9 cellular contexts compared by ENCODE assay signal in genomic region chr7:151756076-151756731, GRCh38.
DNase-seq lines count a peak whose midpoint lies in the region; TF ChIP-seq lines count a peak whose summit lies in the region.
"Had no signal": no experiment of that assay in that cellular context is flagged by ENCODE, and none has a peak within 500 bp of the region (broad histone marks: within the 10 kb centered on the region; RNA-seq: fewer than 3 reads in every experiment).

No MANE protein-coding gene starts in this region.

- no peaks in the 10 kb centered on the region for H3K27me3 Mint-ChIP-seq in activated CD4-positive, alpha-beta memory T cell treated with anti-CD3 and anti-CD28 coated beads, Interleukin-2, amount 10 ng/mL, durations not matched to agents 7 days and 5 days
- H3K27me3 Mint-ChIP-seq: naive B cell had no signal

- intact Hi-C loops in esophagus muscularis mucosa (cut with DNase I): loop anchor here (5.0 to 10.0 kb wide), 5 partner anchors 129 to 389 kb away; no protein-coding TSS in a partner anchor

- no peak for TF ChIP-seq CTCF in HL-60 (IDR thresholded peaks at IDR 0.05; ENCODE audit: insufficient read depth, low read length)
- TF ChIP-seq CTCF in esophagus muscularis mucosa (IDR thresholded peaks at IDR 0.05): no peak

- H3K27ac ChIP-seq in HL-60 (replicated peaks): peak overlapping the region; percentile 66
- H3K27ac ChIP-seq in esophagus muscularis mucosa (replicated peaks in 1 of 4): peak overlapping the region; percentile 84 to 93 (median 87)

- peak; percentile 75 to 83 for DNase-seq in HL-60 (ENCODE audit: low read depth in 1 of 2, low spot score in 1 of 2)
- DNase-seq in activated CD4-positive, alpha-beta memory T cell treated with anti-CD3 and anti-CD28 coated beads, Interleukin-2, amount 10 ng/mL, durations not matched to agents 7 days and 5 days: peak; percentile 69
- DNase-seq in esophagus muscularis mucosa (ENCODE audit: extremely low spot score): no peak
- DNase-seq in stimulated activated CD4-positive, alpha-beta T cell treated with anti-CD3 and anti-CD28 coated beads, TNF-alpha, amount 100 ng/mL, for 48 hours (ENCODE audit: low read depth in 3 of 3): peak; percentile 26 to 51 (median 51)
- DNase-seq in retina: no peak
- no peak for DNase-seq in NCI-H2196 (lab: John Stamatoyannopoulos, UW; ENCODE audit: unreplicated experiment)
- no peak for DNase-seq in superior temporal gyrus (ENCODE audit: extremely low spot score)
- DNase-seq in HT-29 (ENCODE audit: low spot score): no peak
- DNase-seq: naive B cell had no signal

- H3K27me3 ChIP-seq in HL-60 (ENCODE audit: insufficient read depth, poor library complexity, severe bottlenecking): no peaks in the 10 kb centered on the region
- H3K27me3 ChIP-seq in esophagus muscularis mucosa: no peaks in the 10 kb centered on the region

- CTCF ChIA-PET in activated CD4-positive, alpha-beta memory T cell treated with anti-CD3 and anti-CD28 coated beads, Interleukin-2, amount 10 ng/mL, durations not matched to agents 7 days and 5 days (lab: Charles Lee): interaction anchor here (1.0 to 2.1 kb wide), 3 partner anchors 10 to 130 kb away, joined by 4 to 8 read pairs (median 5); no protein-coding TSS in a partner anchor

- H3K4me1 ChIP-seq in esophagus muscularis mucosa: peaks cover 51 to 63% (median 62%) of the 10 kb centered on the region in 4 donors

- peak overlapping the region; percentile 36 for H3K27ac Mint-ChIP-seq in activated CD4-positive, alpha-beta memory T cell treated with anti-CD3 and anti-CD28 coated beads, Interleukin-2, amount 10 ng/mL, durations not matched to agents 7 days and 5 days

- H3K4me1 Mint-ChIP-seq in activated CD4-positive, alpha-beta memory T cell treated with anti-CD3 and anti-CD28 coated beads, Interleukin-2, amount 10 ng/mL, durations not matched to agents 7 days and 5 days: peaks cover 21% of the 10 kb centered on the region

- H3K9me3 ChIP-seq in esophagus muscularis mucosa: no peaks in the 10 kb centered on the region

- H3K9me3 Mint-ChIP-seq in activated CD4-positive, alpha-beta memory T cell treated with anti-CD3 and anti-CD28 coated beads, Interleukin-2, amount 10 ng/mL, durations not matched to agents 7 days and 5 days: no peaks in the 10 kb centered on the region

- peak overlapping the region; percentile 28 for H3K4me3 Mint-ChIP-seq in activated CD4-positive, alpha-beta memory T cell treated with anti-CD3 and anti-CD28 coated beads, Interleukin-2, amount 10 ng/mL, durations not matched to agents 7 days and 5 days
- H3K4me3 Mint-ChIP-seq: naive B cell had no signal

- H3K36me3 Mint-ChIP-seq in activated CD4-positive, alpha-beta memory T cell treated with anti-CD3 and anti-CD28 coated beads, Interleukin-2, amount 10 ng/mL, durations not matched to agents 7 days and 5 days (ENCODE audit: low read depth): no peaks in the 10 kb centered on the region

- 79% methylated on average over 19 of the region's 19 CpGs for WGBS in esophagus muscularis mucosa

- TF ChIP-seq POLR2A in esophagus muscularis mucosa (IDR thresholded peaks at IDR 0.05; ENCODE audit: low read depth): no peak

- POLR2A ChIA-PET in activated CD4-positive, alpha-beta memory T cell treated with anti-CD3 and anti-CD28 coated beads, Interleukin-2, amount 10 ng/mL, durations not matched to agents 7 days and 5 days (lab: Charles Lee): interaction anchor here (3.7 kb wide), 1 partner anchor 124 kb away, joined by 15 read pairs; no protein-coding TSS in a partner anchor

- no peak overlapping the region for H3K4me3 ChIP-seq in HL-60 (replicated peaks; ENCODE audit: insufficient read depth, low read length)
- no peak overlapping the region for H3K4me3 ChIP-seq in esophagus muscularis mucosa

- no peaks in the 10 kb centered on the region for H3K36me3 ChIP-seq in esophagus muscularis mucosa

- no peak for TF ChIP-seq EP300 in esophagus muscularis mucosa (IDR thresholded peaks at IDR 0.05)

Comparison
In these comparisons a context has a peak if more than half of its experiments do, and no peak if none do; other contexts are left out.
1. DNase-seq: peak in HL-60 (2 of 2), activated CD4-positive, alpha-beta memory T cell treated with anti-CD3 and anti-CD28 coated beads, Interleukin-2, amount 10 ng/mL, durations not matched to agents 7 days and 5 days (single experiment) and stimulated activated CD4-positive, alpha-beta T cell treated with anti-CD3 and anti-CD28 coated beads, TNF-alpha, amount 100 ng/mL, for 48 hours (3 of 3); none in esophagus muscularis mucosa (single experiment), retina (single experiment), NCI-H2196 (single experiment), superior temporal gyrus (single experiment) and HT-29 (single experiment).